1 cellular context compared by ENCODE assay signal in the genomic region with DNA sequence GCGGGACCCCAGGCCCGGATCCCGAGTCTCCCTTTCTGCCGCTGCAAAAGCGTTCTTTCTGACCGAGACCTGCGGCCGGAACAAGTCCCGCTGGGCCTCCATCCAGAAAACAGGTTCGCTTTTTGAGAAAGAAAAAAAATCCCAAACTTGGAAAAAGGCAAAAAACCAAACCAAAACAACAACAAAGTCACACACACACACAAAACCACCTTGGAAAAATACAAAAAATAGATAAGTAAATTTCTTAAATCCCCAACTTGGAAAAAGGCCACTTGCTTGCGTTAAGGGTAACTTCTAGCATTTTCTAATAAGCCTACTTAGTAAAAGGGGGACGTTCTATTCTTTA.
TF ChIP-seq lines count a peak whose summit lies in the region.

No MANE protein-coding gene starts in this region.

TF ChIP-seq in WTC11, 78 proteins besides CTCF, POLR2A, EP300 and RAD21 (continued from another document):
- TF ChIP-seq, protein P1, sequence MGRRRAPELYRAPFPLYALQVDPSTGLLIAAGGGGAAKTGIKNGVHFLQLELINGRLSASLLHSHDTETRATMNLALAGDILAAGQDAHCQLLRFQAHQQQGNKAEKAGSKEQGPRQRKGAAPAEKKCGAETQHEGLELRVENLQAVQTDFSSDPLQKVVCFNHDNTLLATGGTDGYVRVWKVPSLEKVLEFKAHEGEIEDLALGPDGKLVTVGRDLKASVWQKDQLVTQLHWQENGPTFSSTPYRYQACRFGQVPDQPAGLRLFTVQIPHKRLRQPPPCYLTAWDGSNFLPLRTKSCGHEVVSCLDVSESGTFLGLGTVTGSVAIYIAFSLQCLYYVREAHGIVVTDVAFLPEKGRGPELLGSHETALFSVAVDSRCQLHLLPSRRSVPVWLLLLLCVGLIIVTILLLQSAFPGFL (CRISPR knock-in tag; IDR thresholded peaks at IDR 0.05; ENCODE audit: borderline replicate concordance) = no peak
- TF ChIP-seq, protein P2, sequence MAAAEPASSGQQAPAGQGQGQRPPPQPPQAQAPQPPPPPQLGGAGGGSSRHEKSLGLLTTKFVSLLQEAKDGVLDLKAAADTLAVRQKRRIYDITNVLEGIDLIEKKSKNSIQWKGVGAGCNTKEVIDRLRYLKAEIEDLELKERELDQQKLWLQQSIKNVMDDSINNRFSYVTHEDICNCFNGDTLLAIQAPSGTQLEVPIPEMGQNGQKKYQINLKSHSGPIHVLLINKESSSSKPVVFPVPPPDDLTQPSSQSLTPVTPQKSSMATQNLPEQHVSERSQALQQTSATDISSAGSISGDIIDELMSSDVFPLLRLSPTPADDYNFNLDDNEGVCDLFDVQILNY (CRISPR knock-in tag; IDR thresholded peaks at IDR 0.05) = no peak
- no peak for TF ChIP-seq EMX1 (CRISPR knock-in tag; IDR thresholded peaks at IDR 0.05)
- TF ChIP-seq NR2C2 (CRISPR knock-in tag; IDR thresholded peaks at IDR 0.05) = no peak
- no peak for TF ChIP-seq SMAD3 (CRISPR knock-in tag; IDR thresholded peaks at IDR 0.05; ENCODE audit: borderline replicate concordance)
- TF ChIP-seq FOXP1 (CRISPR knock-in tag; IDR thresholded peaks at IDR 0.05; ENCODE audit: borderline replicate concordance) = no peak
- no peak for TF ChIP-seq TEAD1 (CRISPR knock-in tag; IDR thresholded peaks at IDR 0.05)
TF ChIP-seq in WTC11: peak in this region for 0.
